1 cellular context compared by ENCODE assay signal in the genomic region with DNA sequence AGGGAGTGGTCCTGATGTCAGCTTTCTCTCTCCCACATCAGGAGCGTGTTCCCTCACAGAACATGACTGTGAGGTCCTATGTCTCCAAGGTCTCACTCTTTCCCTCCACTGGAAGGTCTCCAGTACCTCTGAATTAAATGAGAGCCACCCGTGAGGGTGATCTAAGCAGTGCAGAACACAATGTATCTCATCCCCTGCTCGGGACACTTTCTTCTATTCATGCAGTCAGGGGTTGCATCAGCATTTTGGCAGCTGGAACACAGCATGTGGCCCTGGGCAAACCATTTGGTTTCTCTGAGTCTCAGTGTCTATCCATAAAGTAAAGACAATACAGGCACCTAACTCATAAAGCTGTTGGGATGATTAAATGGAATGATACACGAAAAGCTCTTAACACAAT.
TF ChIP-seq lines count a peak whose summit lies in the region.

No MANE protein-coding gene starts in this region.

TF ChIP-seq in H1, 55 proteins besides CTCF, POLR2A, EP300 and RAD21:
- TF ChIP-seq, protein P1, sequence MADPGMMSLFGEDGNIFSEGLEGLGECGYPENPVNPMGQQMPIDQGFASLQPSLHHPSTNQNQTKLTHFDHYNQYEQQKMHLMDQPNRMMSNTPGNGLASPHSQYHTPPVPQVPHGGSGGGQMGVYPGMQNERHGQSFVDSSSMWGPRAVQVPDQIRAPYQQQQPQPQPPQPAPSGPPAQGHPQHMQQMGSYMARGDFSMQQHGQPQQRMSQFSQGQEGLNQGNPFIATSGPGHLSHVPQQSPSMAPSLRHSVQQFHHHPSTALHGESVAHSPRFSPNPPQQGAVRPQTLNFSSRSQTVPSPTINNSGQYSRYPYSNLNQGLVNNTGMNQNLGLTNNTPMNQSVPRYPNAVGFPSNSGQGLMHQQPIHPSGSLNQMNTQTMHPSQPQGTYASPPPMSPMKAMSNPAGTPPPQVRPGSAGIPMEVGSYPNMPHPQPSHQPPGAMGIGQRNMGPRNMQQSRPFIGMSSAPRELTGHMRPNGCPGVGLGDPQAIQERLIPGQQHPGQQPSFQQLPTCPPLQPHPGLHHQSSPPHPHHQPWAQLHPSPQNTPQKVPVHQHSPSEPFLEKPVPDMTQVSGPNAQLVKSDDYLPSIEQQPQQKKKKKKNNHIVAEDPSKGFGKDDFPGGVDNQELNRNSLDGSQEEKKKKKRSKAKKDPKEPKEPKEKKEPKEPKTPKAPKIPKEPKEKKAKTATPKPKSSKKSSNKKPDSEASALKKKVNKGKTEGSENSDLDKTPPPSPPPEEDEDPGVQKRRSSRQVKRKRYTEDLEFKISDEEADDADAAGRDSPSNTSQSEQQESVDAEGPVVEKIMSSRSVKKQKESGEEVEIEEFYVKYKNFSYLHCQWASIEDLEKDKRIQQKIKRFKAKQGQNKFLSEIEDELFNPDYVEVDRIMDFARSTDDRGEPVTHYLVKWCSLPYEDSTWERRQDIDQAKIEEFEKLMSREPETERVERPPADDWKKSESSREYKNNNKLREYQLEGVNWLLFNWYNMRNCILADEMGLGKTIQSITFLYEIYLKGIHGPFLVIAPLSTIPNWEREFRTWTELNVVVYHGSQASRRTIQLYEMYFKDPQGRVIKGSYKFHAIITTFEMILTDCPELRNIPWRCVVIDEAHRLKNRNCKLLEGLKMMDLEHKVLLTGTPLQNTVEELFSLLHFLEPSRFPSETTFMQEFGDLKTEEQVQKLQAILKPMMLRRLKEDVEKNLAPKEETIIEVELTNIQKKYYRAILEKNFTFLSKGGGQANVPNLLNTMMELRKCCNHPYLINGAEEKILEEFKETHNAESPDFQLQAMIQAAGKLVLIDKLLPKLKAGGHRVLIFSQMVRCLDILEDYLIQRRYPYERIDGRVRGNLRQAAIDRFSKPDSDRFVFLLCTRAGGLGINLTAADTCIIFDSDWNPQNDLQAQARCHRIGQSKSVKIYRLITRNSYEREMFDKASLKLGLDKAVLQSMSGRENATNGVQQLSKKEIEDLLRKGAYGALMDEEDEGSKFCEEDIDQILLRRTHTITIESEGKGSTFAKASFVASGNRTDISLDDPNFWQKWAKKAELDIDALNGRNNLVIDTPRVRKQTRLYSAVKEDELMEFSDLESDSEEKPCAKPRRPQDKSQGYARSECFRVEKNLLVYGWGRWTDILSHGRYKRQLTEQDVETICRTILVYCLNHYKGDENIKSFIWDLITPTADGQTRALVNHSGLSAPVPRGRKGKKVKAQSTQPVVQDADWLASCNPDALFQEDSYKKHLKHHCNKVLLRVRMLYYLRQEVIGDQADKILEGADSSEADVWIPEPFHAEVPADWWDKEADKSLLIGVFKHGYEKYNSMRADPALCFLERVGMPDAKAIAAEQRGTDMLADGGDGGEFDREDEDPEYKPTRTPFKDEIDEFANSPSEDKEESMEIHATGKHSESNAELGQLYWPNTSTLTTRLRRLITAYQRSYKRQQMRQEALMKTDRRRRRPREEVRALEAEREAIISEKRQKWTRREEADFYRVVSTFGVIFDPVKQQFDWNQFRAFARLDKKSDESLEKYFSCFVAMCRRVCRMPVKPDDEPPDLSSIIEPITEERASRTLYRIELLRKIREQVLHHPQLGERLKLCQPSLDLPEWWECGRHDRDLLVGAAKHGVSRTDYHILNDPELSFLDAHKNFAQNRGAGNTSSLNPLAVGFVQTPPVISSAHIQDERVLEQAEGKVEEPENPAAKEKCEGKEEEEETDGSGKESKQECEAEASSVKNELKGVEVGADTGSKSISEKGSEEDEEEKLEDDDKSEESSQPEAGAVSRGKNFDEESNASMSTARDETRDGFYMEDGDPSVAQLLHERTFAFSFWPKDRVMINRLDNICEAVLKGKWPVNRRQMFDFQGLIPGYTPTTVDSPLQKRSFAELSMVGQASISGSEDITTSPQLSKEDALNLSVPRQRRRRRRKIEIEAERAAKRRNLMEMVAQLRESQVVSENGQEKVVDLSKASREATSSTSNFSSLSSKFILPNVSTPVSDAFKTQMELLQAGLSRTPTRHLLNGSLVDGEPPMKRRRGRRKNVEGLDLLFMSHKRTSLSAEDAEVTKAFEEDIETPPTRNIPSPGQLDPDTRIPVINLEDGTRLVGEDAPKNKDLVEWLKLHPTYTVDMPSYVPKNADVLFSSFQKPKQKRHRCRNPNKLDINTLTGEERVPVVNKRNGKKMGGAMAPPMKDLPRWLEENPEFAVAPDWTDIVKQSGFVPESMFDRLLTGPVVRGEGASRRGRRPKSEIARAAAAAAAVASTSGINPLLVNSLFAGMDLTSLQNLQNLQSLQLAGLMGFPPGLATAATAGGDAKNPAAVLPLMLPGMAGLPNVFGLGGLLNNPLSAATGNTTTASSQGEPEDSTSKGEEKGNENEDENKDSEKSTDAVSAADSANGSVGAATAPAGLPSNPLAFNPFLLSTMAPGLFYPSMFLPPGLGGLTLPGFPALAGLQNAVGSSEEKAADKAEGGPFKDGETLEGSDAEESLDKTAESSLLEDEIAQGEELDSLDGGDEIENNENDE (IDR thresholded peaks at IDR 0.05; ENCODE audit: insufficient replicate concordance, low read length) = no peak
- TF ChIP-seq CTBP2 (IDR thresholded peaks at IDR 0.05; ENCODE audit: borderline replicate concordance, insufficient read depth, insufficient read length, low read length) (no peak), CHD2 (IDR thresholded peaks at IDR 0.05; ENCODE audit: low read length) (no peak), TCF12 (IDR thresholded peaks at IDR 0.05; ENCODE audit: low read depth, low read length) (no peak), CBX5 (IDR thresholded peaks at IDR 0.05; ENCODE audit: low read depth, low read length) (no peak), RBBP5 (IDR thresholded peaks at IDR 0.05; ENCODE audit: borderline replicate concordance, low read depth, low read length) (no peak), KDM5A (IDR thresholded peaks at IDR 0.05; ENCODE audit: low read length) (no peak), SUZ12 (IDR thresholded peaks at IDR 0.05; ENCODE audit: low read length) (no peak), HDAC6 (IDR thresholded peaks at IDR 0.05; ENCODE audit: low read depth, low read length) (no peak), ASH2L (IDR thresholded peaks at IDR 0.05; ENCODE audit: low read length) (no peak), GTF2F1 (IDR thresholded peaks at IDR 0.05; ENCODE audit: borderline replicate concordance, low read depth, low read length) (no peak)
